24 cellular contexts compared by ENCODE assay signal in the genomic region with DNA sequence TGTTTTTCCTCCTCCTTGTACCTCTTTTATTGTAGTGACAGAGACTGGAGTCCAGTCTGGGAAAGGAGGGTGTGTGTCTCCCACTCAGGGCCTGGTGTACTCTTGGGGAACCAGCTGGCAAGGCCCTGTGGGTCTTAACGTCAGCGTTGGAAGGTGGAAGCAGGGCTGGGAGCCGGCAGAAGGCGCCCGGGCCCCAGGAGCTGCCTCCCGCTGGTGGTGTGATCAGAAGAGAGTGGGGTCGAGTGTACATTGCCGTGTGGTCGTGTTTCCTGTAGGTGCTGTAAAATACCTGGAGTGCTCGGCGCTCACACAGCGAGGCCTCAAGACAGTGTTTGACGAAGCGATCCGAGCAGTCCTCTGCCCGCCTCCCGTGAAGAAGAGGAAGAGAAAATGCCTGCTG.
"Had no signal": no experiment of that assay in that cellular context is flagged by ENCODE, and none has a peak within 500 bp of the region (broad histone marks: within the 10 kb centered on the region; RNA-seq: fewer than 3 reads in every experiment).

No MANE protein-coding gene starts in this region.

- H3K4me3 Mint-ChIP-seq: activated CD4-positive, alpha-beta memory T cell treated with anti-CD3 and anti-CD28 coated beads, Interleukin-2, amount 10 ng/mL, durations not matched to agents 7 days and 5 days; activated CD8-positive, alpha-beta memory T cell treated with anti-CD3 and anti-CD28 coated beads, Interleukin-2, amount 10 ng/mL, durations not matched to agents 7 days and 5 days; activated naive CD4-positive, alpha-beta T cell treated with anti-CD3 and anti-CD28 coated beads for 36 hours; activated naive CD8-positive, alpha-beta T cell treated with anti-CD3 and anti-CD28 coated beads, Interleukin-2, amount 50 U/mL, for 24 hours; neural crest cell; stimulated activated naive CD8-positive, alpha-beta T cell treated with anti-CD3 and anti-CD28 coated beads, Interleukin-15, amount 100 ng/mL, for 72 hours had no signal

- H3K4me1 Mint-ChIP-seq: neural crest cell had no signal

- H3K4me2 ChIP-seq: hepatocyte had no signal

- H3K27ac ChIP-seq: brain microvascular endothelial cell, foreskin keratinocyte, hepatocyte, vagina had no signal

- H3K27me3 ChIP-seq: brain microvascular endothelial cell, foreskin keratinocyte, hepatocyte, suprapubic skin, vagina had no signal

- DNase-seq: activated CD4-positive, alpha-beta memory T cell treated with anti-CD3 and anti-CD28 coated beads, Interleukin-2, amount 10 ng/mL, durations not matched to agents 7 days and 5 days; activated CD4-positive, alpha-beta T cell treated with anti-CD3 and anti-CD28 coated beads for 48 hours; activated CD4-positive, CD25-positive, alpha-beta regulatory T cell; activated CD8-positive, alpha-beta memory T cell treated with anti-CD3 and anti-CD28 coated beads, Interleukin-2, amount 10 ng/mL, durations not matched to agents 7 days and 5 days; activated naive CD4-positive, alpha-beta T cell treated with anti-CD3 and anti-CD28 coated beads for 36 hours; activated naive CD8-positive, alpha-beta T cell treated with anti-CD3 and anti-CD28 coated beads, Interleukin-2, amount 50 U/mL, for 24 hours; anterior cingulate cortex; brain microvascular endothelial cell; cortex of kidney; effector CD8-positive, alpha-beta T cell; foreskin keratinocyte; psoas muscle; stimulated activated CD4-positive, alpha-beta T cell treated with anti-CD3 and anti-CD28 coated beads, Interleukin-4, amount 100 ng/mL, for 1 hour; stimulated activated naive CD8-positive, alpha-beta T cell treated with anti-CD3 and anti-CD28 coated beads, Interleukin-15, amount 100 ng/mL, for 72 hours; T-helper 1 cell; T-helper 9 cell; trophoblast cell had no signal

- H2AFZ ChIP-seq: hepatocyte had no signal

- ATAC-seq: activated CD8-positive, alpha-beta memory T cell treated with anti-CD3 and anti-CD28 coated beads, Interleukin-2, amount 10 ng/mL, durations not matched to agents 7 days and 5 days; activated naive CD8-positive, alpha-beta T cell treated with anti-CD3 and anti-CD28 coated beads, Interleukin-2, amount 50 U/mL, for 24 hours; foreskin keratinocyte; psoas muscle; right cardiac atrium; stimulated activated naive CD8-positive, alpha-beta T cell treated with anti-CD3 and anti-CD28 coated beads, Interleukin-15, amount 100 ng/mL, for 72 hours had no signal

- H3K4me3 ChIP-seq: hepatocyte, lung, psoas muscle, skin epidermis, suprapubic skin, vagina had no signal

- H3K27ac Mint-ChIP-seq: activated CD4-positive, alpha-beta memory T cell treated with anti-CD3 and anti-CD28 coated beads, Interleukin-2, amount 10 ng/mL, durations not matched to agents 7 days and 5 days; activated CD8-positive, alpha-beta memory T cell treated with anti-CD3 and anti-CD28 coated beads, Interleukin-2, amount 10 ng/mL, durations not matched to agents 7 days and 5 days; activated naive CD4-positive, alpha-beta T cell treated with anti-CD3 and anti-CD28 coated beads for 36 hours had no signal

- H3K9me3 ChIP-seq: psoas muscle, suprapubic skin, vagina had no signal

- H3K27me3 Mint-ChIP-seq: activated CD4-positive, alpha-beta memory T cell treated with anti-CD3 and anti-CD28 coated beads, Interleukin-2, amount 10 ng/mL, durations not matched to agents 7 days and 5 days; activated CD8-positive, alpha-beta memory T cell treated with anti-CD3 and anti-CD28 coated beads, Interleukin-2, amount 10 ng/mL, durations not matched to agents 7 days and 5 days; activated naive CD8-positive, alpha-beta T cell treated with anti-CD3 and anti-CD28 coated beads, Interleukin-2, amount 50 U/mL, for 24 hours; stimulated activated naive CD8-positive, alpha-beta T cell treated with anti-CD3 and anti-CD28 coated beads, Interleukin-15, amount 100 ng/mL, for 72 hours had no signal

- H3K9me3 Mint-ChIP-seq: activated CD4-positive, alpha-beta memory T cell treated with anti-CD3 and anti-CD28 coated beads, Interleukin-2, amount 10 ng/mL, durations not matched to agents 7 days and 5 days; activated naive CD4-positive, alpha-beta T cell treated with anti-CD3 and anti-CD28 coated beads for 36 hours; activated naive CD8-positive, alpha-beta T cell treated with anti-CD3 and anti-CD28 coated beads, Interleukin-2, amount 50 U/mL, for 24 hours; neural crest cell; stimulated activated naive CD8-positive, alpha-beta T cell treated with anti-CD3 and anti-CD28 coated beads, Interleukin-15, amount 100 ng/mL, for 72 hours had no signal
